Comparison of ENCODE assay signal across 29 cellular contexts in genomic region chr19:35732540-35733179, GRCh38. TPM values are rescaled to one million over a fixed set of nuclear protein-coding genes. Genes with fewer than 3 reads are reported as not detected.
A peak's percentile ranks its signal among the peaks of the same experiment; 100 is the strongest.
DNase-seq lines count a peak whose midpoint lies in the region; ATAC-seq, FAIRE-seq and TF ChIP-seq lines count a peak whose summit lies in the region.
"Had no signal": no experiment of that assay in that cellular context is flagged by ENCODE, and none has a peak within 500 bp of the region (broad histone marks: within the 10 kb centered on the region; RNA-seq: fewer than 3 reads in every experiment).

No MANE protein-coding gene starts in this region.

- H3K4me2 ChIP-seq in HepG2 (ENCODE audit: low read depth, low read length), result no peak overlapping the region
- H3K4me2 ChIP-seq in PC-3 (ENCODE audit: low read length), result no peak overlapping the region
- H3K4me2 ChIP-seq: PC-9 had no signal

- H3K36me3 ChIP-seq in HepG2 (replicated peaks in 1 of 2; ENCODE audit: control insufficient read depth in 1 of 2, insufficient read depth in 2 of 2, low read length in 2 of 2), result peaks cover 42 to 91% of the 10 kb centered on the region in 2 experiments; a peak in 4 of 5 replicates
- H3K36me3 ChIP-seq in right lobe of liver, result peaks cover 5 to 73% (median 25%) of the 10 kb centered on the region in 4 donors
- H3K36me3 ChIP-seq in PC-3 (ENCODE audit: low read depth, low read length), result no peaks in the 10 kb centered on the region; the same call in 1 of the 2 replicates
- peaks cover 90% of the 10 kb centered on the region for H3K36me3 ChIP-seq in BE2C

- intact Hi-C loops in HepG2 (cut with micrococcal nuclease; ENCODE audit: unreplicated experiment), result no loop called here
- intact Hi-C loops in right lobe of liver (cut with DNase I), result no loop called here
- intact Hi-C loops in PC-3 (cut with micrococcal nuclease), result no loop called here

- no peaks in the 10 kb centered on the region for H3F3A ChIP-seq in PC-3 (ENCODE audit: low read length, unreplicated experiment)

- H3K9ac ChIP-seq in HepG2 (ENCODE audit: insufficient read depth, low read depth, low read length) (no peak overlapping the region), PC-3 (ENCODE audit: low read length) (no peak overlapping the region)

- no peak for TF ChIP-seq RAD21 in HepG2 (CRISPR knock-in tag; IDR thresholded peaks at IDR 0.05)

- H3K79me2 ChIP-seq in HepG2 (ENCODE audit: insufficient read depth, low read length), result no peaks in the 10 kb centered on the region
- no peaks in the 10 kb centered on the region for H3K79me2 ChIP-seq in PC-3 (ENCODE audit: low read length)

- H3K9me3 Mint-ChIP-seq in stimulated activated effector memory CD8-positive, alpha-beta T cell treated with anti-CD3 and anti-CD28 coated beads, Interleukin-12 subunit alpha, Interleukin-12 subunit beta, amount 100 ng/mL, for 72 hours, result no peaks in the 10 kb centered on the region
- H3K9me3 Mint-ChIP-seq in nephron progenitor cell, result no peaks in the 10 kb centered on the region
- H3K9me3 Mint-ChIP-seq: CD4-positive, alpha-beta memory T cell; HFFc6; IgD-negative memory B cell had no signal

- no peak for TF ChIP-seq EP300 in HepG2 (IDR thresholded peaks at IDR 0.05; ENCODE audit: low read depth in 2 of 2, low read length in 2 of 2)
- TF ChIP-seq EP300 in HepG2 (CRISPR knock-in tag; IDR thresholded peaks at IDR 0.05; ENCODE audit: borderline replicate concordance), result no peak

- H4K20me1 ChIP-seq in HepG2 (ENCODE audit: insufficient read depth, low read length) (no peaks in the 10 kb centered on the region), PC-3 (ENCODE audit: low read length) (no peaks in the 10 kb centered on the region)

- TF ChIP-seq POLR2A in HepG2 (IDR thresholded peaks at IDR 0.05; ENCODE audit: insufficient read depth in 1 of 2, low read depth in 2 of 2, low read length in 2 of 2), result no peak
- no peak for TF ChIP-seq POLR2A in right lobe of liver (IDR thresholded peaks at IDR 0.05)

- POLR2A ChIA-PET in HepG2 (lab: Yijun Ruan, JAX) (interaction anchor here (3.6 kb wide), 1 partner anchor 7 kb away, joined by 11 read pairs; no protein-coding TSS in a partner anchor), PC-3 (lab: Charles Lee; ENCODE audit: unreplicated experiment) (no interaction called here)

- no peak overlapping the region for H3K4me3 ChIP-seq in HepG2 (replicated peaks in 1 of 3; ENCODE audit: insufficient read depth in 1 of 3, low read depth in 2 of 3, low read length in 3 of 3)
- H3K4me3 ChIP-seq in right lobe of liver, result no peak overlapping the region
- H3K4me3 ChIP-seq in PC-3 (ENCODE audit: low read length), result no peak overlapping the region
- H3K4me3 ChIP-seq in BE2C (ENCODE audit: low read depth, low read length), result no peak overlapping the region
- H3K4me3 ChIP-seq: GM12878, HAP-1, PC-9 had no signal

- H3K27me3 ChIP-seq in HepG2 (ENCODE audit: control insufficient read depth in 1 of 2, insufficient read depth in 2 of 2, low read length in 2 of 2), result no peaks in the 10 kb centered on the region
- H3K27me3 ChIP-seq in right lobe of liver, result no peaks in the 10 kb centered on the region
- no peaks in the 10 kb centered on the region for H3K27me3 ChIP-seq in PC-3 (ENCODE audit: low read length)
- H3K27me3 ChIP-seq in BE2C, result no peaks in the 10 kb centered on the region

- CTCF ChIA-PET in HepG2 (lab: Yijun Ruan, JAX; ENCODE audit: low intra/inter-chr PET ratio, low total read pairs) (no interaction called here), PC-3 (lab: Charles Lee) (no interaction called here)

- ATAC-seq in HepG2, result no peak
- ATAC-seq in right lobe of liver, result no peak
- no peak for ATAC-seq in PC-3
- no peak for ATAC-seq in stimulated activated effector memory CD8-positive, alpha-beta T cell treated with anti-CD3 and anti-CD28 coated beads, Interleukin-12 subunit alpha, Interleukin-12 subunit beta, amount 100 ng/mL, for 72 hours
- ATAC-seq: GM12878 had no signal

- peaks cover 100% of the 10 kb centered on the region for H3K36me3 Mint-ChIP-seq in stimulated activated effector memory CD8-positive, alpha-beta T cell treated with anti-CD3 and anti-CD28 coated beads, Interleukin-12 subunit alpha, Interleukin-12 subunit beta, amount 100 ng/mL, for 72 hours
- H3K36me3 Mint-ChIP-seq in nephron progenitor cell (ENCODE audit: low read depth), result peaks cover 56% of the 10 kb centered on the region

- H3K9me2 ChIP-seq in PC-3 (replicated peaks; ENCODE audit: low read length), result no peaks in the 10 kb centered on the region

- H3K27me3 Mint-ChIP-seq in nephron progenitor cell (ENCODE audit: low read depth, poor library complexity), result peaks cover 3% of the 10 kb centered on the region
- H3K27me3 Mint-ChIP-seq: CD4-positive, alpha-beta memory T cell; IgD-negative memory B cell had no signal

- H3K27ac ChIP-seq in HepG2 (ENCODE audit: extremely low read length, insufficient read depth, low read length) (no peak overlapping the region), right lobe of liver (no peak overlapping the region), PC-3 (ENCODE audit: low read length) (no peak overlapping the region)
- H3K27ac ChIP-seq: PC-9 had no signal

- WGBS in HepG2 (ENCODE audit: low lambda C conversion rate), result 95% methylated on average over 17 of the region's 25 CpGs
- 70% methylated on average over 2 of the region's 25 CpGs for WGBS in right lobe of liver (ENCODE audit: insufficient coverage, low coverage, low lambda C conversion rate, missing lambda C conversion rate)

- peaks cover 41% of the 10 kb centered on the region for H3K4me1 Mint-ChIP-seq in stimulated activated effector memory CD8-positive, alpha-beta T cell treated with anti-CD3 and anti-CD28 coated beads, Interleukin-12 subunit alpha, Interleukin-12 subunit beta, amount 100 ng/mL, for 72 hours
- H3K4me1 Mint-ChIP-seq in nephron progenitor cell, result no peaks in the 10 kb centered on the region

- H3K9me3 ChIP-seq in HepG2 (ENCODE audit: low read length) (no peaks in the 10 kb centered on the region), right lobe of liver (no peaks in the 10 kb centered on the region), PC-3 (ENCODE audit: low read length) (no peaks in the 10 kb centered on the region), BE2C (no peaks in the 10 kb centered on the region)
- H3K9me3 ChIP-seq: HAP-1 had no signal

- H3K4me1 ChIP-seq in HepG2 (ENCODE audit: insufficient read depth, low read length) (no peaks in the 10 kb centered on the region), right lobe of liver (no peaks in the 10 kb centered on the region), PC-3 (ENCODE audit: insufficient read depth, low read length) (no peaks in the 10 kb centered on the region), BE2C (no peaks in the 10 kb centered on the region)
- H3K4me1 ChIP-seq: HAP-1 had no signal

- H3K27ac Mint-ChIP-seq in stimulated activated effector memory CD8-positive, alpha-beta T cell treated with anti-CD3 and anti-CD28 coated beads, Interleukin-12 subunit alpha, Interleukin-12 subunit beta, amount 100 ng/mL, for 72 hours, result peak overlapping the region; percentile 29
- H3K27ac Mint-ChIP-seq in nephron progenitor cell, result no peak overlapping the region
- H3K27ac Mint-ChIP-seq: CD4-positive, alpha-beta memory T cell; HFFc6; IgD-negative memory B cell had no signal

- BruUV-seq in HepG2 (replicated peaks; lab: Mats Ljungman, UMichigan), result no TSS peak
- TSS peak; percentile 10 for BruUV-seq in PC-3 (replicated peaks; lab: Mats Ljungman, UMichigan)

- in situ Hi-C loops in HepG2 (cut with HindIII; ENCODE audit: extremely low pct_ligation_motif_present, low pct_unique_long_range_greater_than_20kb), result no loop called here

- no peak for FAIRE-seq in HepG2 (lab: Jason Lieb, UNC)
- FAIRE-seq: A204.1, GM12878 had no signal

- TF ChIP-seq CTCF in HepG2 (CRISPR knock-in tag; IDR thresholded peaks at IDR 0.05), result no peak
- TF ChIP-seq CTCF in right lobe of liver (IDR thresholded peaks at IDR 0.05), result no peak
- TF ChIP-seq CTCF in PC-3 (conservative IDR thresholded peaks at IDR 0.05; ENCODE audit: low read depth, low read length), result no peak
- no peak for TF ChIP-seq CTCF in nephron progenitor cell (IDR thresholded peaks at IDR 0.05)
- TF ChIP-seq CTCF in BE2C (IDR thresholded peaks at IDR 0.05; ENCODE audit: low read depth, low read length), result no peak

- no peak overlapping the region for H2AFZ ChIP-seq in HepG2 (ENCODE audit: low read length)
- no peak overlapping the region for H2AFZ ChIP-seq in PC-3 (ENCODE audit: low read length)
- H2AFZ ChIP-seq: PC-9 had no signal

- DNase-seq in HepG2 (ENCODE audit: low spot score) (no peak), right lobe of liver (no peak), PC-3 (no peak), epidermal melanocyte (ENCODE audit: insufficient read length, low spot score) (peak; percentile 1), nephron progenitor cell (no peak), BE2C (no peak)
- DNase-seq in stimulated activated effector memory CD8-positive, alpha-beta T cell treated with anti-CD3 and anti-CD28 coated beads, Interleukin-12 subunit alpha, Interleukin-12 subunit beta, amount 100 ng/mL, for 72 hours (ENCODE audit: low spot score in 2 of 2), result no peak
- DNase-seq in activated CD4-positive, alpha-beta T cell treated with anti-CD3 and anti-CD28 coated beads for 48 hours, result no peak
- DNase-seq: AML-193, C1 segment of cervical spinal cord, COR-L47, DMS79, EL, GDM1, GOT3, HFFc6, NCI-H1105, NCI-H1436 treated with DMSO at 0.1 percent for 48 hours, NCI-H187 treated with DMSO at 0.1 percent for 48 hours, NCI-H446, NCI-H524 treated with DMSO at 0.1 percent for 48 hours, NCI-H774, PC-9, SHP77 had no signal

- H3K4me3 Mint-ChIP-seq in stimulated activated effector memory CD8-positive, alpha-beta T cell treated with anti-CD3 and anti-CD28 coated beads, Interleukin-12 subunit alpha, Interleukin-12 subunit beta, amount 100 ng/mL, for 72 hours, result no peak overlapping the region
- H3K4me3 Mint-ChIP-seq in nephron progenitor cell, result no peak overlapping the region
- H3K4me3 Mint-ChIP-seq: CD4-positive, alpha-beta memory T cell; HFFc6; IgD-negative memory B cell had no signal

RNA-seq across cellular contexts. Expression of gene IGFLR1, which starts 9.6 kb away (rescaled TPM):
- 3.4 and 5.4 TPM in 2 replicates for total RNA-seq in HepG2 (2016; rRNA removed; fragmentation: Illumina TruSeq; extraction: Trizol)
- 9.3 and 12.1 TPM in 2 replicates for total RNA-seq in HepG2 (2016; cell fraction: cytosol; rRNA removed; fragmentation: Illumina TruSeq; extraction: Trizol; ENCODE audit: low read depth)
- total RNA-seq in HepG2 (2016; cell fraction: insoluble cytoplasmic fraction; rRNA removed; fragmentation: Illumina TruSeq; extraction: Trizol), result 3.8 and 6.5 TPM in 2 replicates
- 11.9 and 15.5 TPM in 2 replicates for total RNA-seq in HepG2 (2016; cell fraction: membrane; rRNA removed; fragmentation: Illumina TruSeq; extraction: Trizol)
- 2.7 and 3.9 TPM in 2 replicates for total RNA-seq in HepG2 (2016; cell fraction: nucleus; rRNA removed; fragmentation: Illumina TruSeq; extraction: Trizol)
- 7.4 and 8.9 TPM in 2 replicates for polyA plus RNA-seq in HepG2 (2011; rRNA removed)
- polyA plus RNA-seq in HepG2 (2011; cell fraction: cytosol; rRNA removed), result 6.5 and 8.4 TPM in 2 replicates
- polyA plus RNA-seq in HepG2 (2011; cell fraction: nucleus; rRNA removed), result 22.4 and 23.0 TPM in 2 replicates
- 2.8 and 4.2 TPM in 2 replicates for polyA plus RNA-seq in HepG2 (2012)
- polyA plus RNA-seq in HepG2 (2016; cell fraction: cytosol; fragmentation: Illumina TruSeq; extraction: Trizol; ENCODE audit: low read depth), result 22.3 and 24.5 TPM in 2 replicates
- polyA plus RNA-seq in HepG2 (2016; cell fraction: insoluble cytoplasmic fraction; fragmentation: Illumina TruSeq; extraction: Trizol; ENCODE audit: low read depth), result 6.5 and 10.6 TPM in 2 replicates
- 24.0 and 25.4 TPM in 2 replicates for polyA plus RNA-seq in HepG2 (2016; cell fraction: membrane; fragmentation: Illumina TruSeq; extraction: Trizol; ENCODE audit: low read depth)
- 11.7 and 17.1 TPM in 2 replicates for polyA plus RNA-seq in HepG2 (2016; cell fraction: nucleus; fragmentation: Illumina TruSeq; extraction: Trizol; ENCODE audit: insufficient read depth, low read depth)
- 4.9 and 7.7 TPM in 2 replicates for polyA minus RNA-seq in HepG2 (2011; rRNA and poly(A)+ RNA removed; ENCODE audit: low replicate concordance)
- polyA minus RNA-seq in HepG2 (2011; cell fraction: cytosol; rRNA and poly(A)+ RNA removed), result 1.3 and 3.7 TPM in 2 replicates
- polyA minus RNA-seq in HepG2 (2011; cell fraction: nucleus; rRNA and poly(A)+ RNA removed), result 2.8 and 3.2 TPM in 2 replicates
- total RNA-seq in right lobe of liver, result 10 to 100 TPM; 16.3 to 58.9 (median 29.3) TPM
- total RNA-seq in PC-3 (2014; rRNA removed), result 0.81 and 9.3 TPM in 2 replicates
- polyA plus RNA-seq in BE2C (2012; ENCODE audit: insufficient read depth, insufficient read length, low read depth), result 2.7 TPM

RNA-seq across cellular contexts. Expression of gene U2AF1L4, which starts 12.6 kb away (rescaled TPM):
- total RNA-seq in HepG2 (2016; rRNA removed; fragmentation: Illumina TruSeq; extraction: Trizol) (4.7 and 7.9 TPM in 2 replicates), right lobe of liver (10 to 100 TPM; 11.3 to 19.9 (median 17.5) TPM), PC-3 (2014; rRNA removed) (7.8 and 16.4 TPM in 2 replicates)
- 2.5 and 3.0 TPM in 2 replicates for total RNA-seq in HepG2 (2016; cell fraction: cytosol; rRNA removed; fragmentation: Illumina TruSeq; extraction: Trizol; ENCODE audit: low read depth)
- total RNA-seq in HepG2 (2016; cell fraction: insoluble cytoplasmic fraction; rRNA removed; fragmentation: Illumina TruSeq; extraction: Trizol), result 3.4 and 7.8 TPM in 2 replicates
- 4.2 and 5.2 TPM in 2 replicates for total RNA-seq in HepG2 (2016; cell fraction: membrane; rRNA removed; fragmentation: Illumina TruSeq; extraction: Trizol)
- 8.5 and 9.9 TPM in 2 replicates for total RNA-seq in HepG2 (2016; cell fraction: nucleus; rRNA removed; fragmentation: Illumina TruSeq; extraction: Trizol)
- polyA plus RNA-seq in HepG2 (2011; rRNA removed), result 14.2 and 15.4 TPM in 2 replicates
- 6.5 and 9.4 TPM in 2 replicates for polyA plus RNA-seq in HepG2 (2011; cell fraction: cytosol; rRNA removed)
- polyA plus RNA-seq in HepG2 (2011; cell fraction: nucleus; rRNA removed), result 90.7 and 113 TPM in 2 replicates
- 8.2 and 8.6 TPM in 2 replicates for polyA plus RNA-seq in HepG2 (2012)
- 3.5 and 5.0 TPM in 2 replicates for polyA plus RNA-seq in HepG2 (2016; cell fraction: cytosol; fragmentation: Illumina TruSeq; extraction: Trizol; ENCODE audit: low read depth)
- polyA plus RNA-seq in HepG2 (2016; cell fraction: insoluble cytoplasmic fraction; fragmentation: Illumina TruSeq; extraction: Trizol; ENCODE audit: low read depth), result 4.8 and 6.9 TPM in 2 replicates
- polyA plus RNA-seq in HepG2 (2016; cell fraction: membrane; fragmentation: Illumina TruSeq; extraction: Trizol; ENCODE audit: low read depth), result 5.2 and 5.8 TPM in 2 replicates
- 36.4 and 41.6 TPM in 2 replicates for polyA plus RNA-seq in HepG2 (2016; cell fraction: nucleus; fragmentation: Illumina TruSeq; extraction: Trizol; ENCODE audit: insufficient read depth, low read depth)
- polyA minus RNA-seq in HepG2 (2011; rRNA and poly(A)+ RNA removed; ENCODE audit: low replicate concordance), result 9.3 and 10.1 TPM in 2 replicates
- 1.6 and 1.9 TPM in 2 replicates for polyA minus RNA-seq in HepG2 (2011; cell fraction: cytosol; rRNA and poly(A)+ RNA removed)
- polyA minus RNA-seq in HepG2 (2011; cell fraction: nucleus; rRNA and poly(A)+ RNA removed), result 17.0 and 19.3 TPM in 2 replicates
- 72.6 TPM for polyA plus RNA-seq in BE2C (2012; ENCODE audit: insufficient read depth, insufficient read length, low read depth)

RNA-seq across cellular contexts. Expression of gene PSENEN, which starts 12.8 kb away (rescaled TPM):
- total RNA-seq in HepG2 (2016; rRNA removed; fragmentation: Illumina TruSeq; extraction: Trizol), result 20.0 and 34.2 TPM in 2 replicates
- 8.3 and 8.7 TPM in 2 replicates for total RNA-seq in HepG2 (2016; cell fraction: cytosol; rRNA removed; fragmentation: Illumina TruSeq; extraction: Trizol; ENCODE audit: low read depth)
- total RNA-seq in HepG2 (2016; cell fraction: insoluble cytoplasmic fraction; rRNA removed; fragmentation: Illumina TruSeq; extraction: Trizol), result 22.6 and 36.6 TPM in 2 replicates
- 9.0 and 11.8 TPM in 2 replicates for total RNA-seq in HepG2 (2016; cell fraction: membrane; rRNA removed; fragmentation: Illumina TruSeq; extraction: Trizol)
- total RNA-seq in HepG2 (2016; cell fraction: nucleus; rRNA removed; fragmentation: Illumina TruSeq; extraction: Trizol), result 25.9 and 30.1 TPM in 2 replicates
- 16.9 and 22.6 TPM in 2 replicates for polyA plus RNA-seq in HepG2 (2011; rRNA removed)
- 13.2 and 17.3 TPM in 2 replicates for polyA plus RNA-seq in HepG2 (2011; cell fraction: cytosol; rRNA removed)
- 9.9 and 11.5 TPM in 2 replicates for polyA plus RNA-seq in HepG2 (2011; cell fraction: nucleus; rRNA removed)
- polyA plus RNA-seq in HepG2 (2012), result 16.1 and 18.5 TPM in 2 replicates
- 12.4 and 17.6 TPM in 2 replicates for polyA plus RNA-seq in HepG2 (2016; cell fraction: cytosol; fragmentation: Illumina TruSeq; extraction: Trizol; ENCODE audit: low read depth)
- 30.0 and 36.1 TPM in 2 replicates for polyA plus RNA-seq in HepG2 (2016; cell fraction: insoluble cytoplasmic fraction; fragmentation: Illumina TruSeq; extraction: Trizol; ENCODE audit: low read depth)
- 12.5 and 13.2 TPM in 2 replicates for polyA plus RNA-seq in HepG2 (2016; cell fraction: membrane; fragmentation: Illumina TruSeq; extraction: Trizol; ENCODE audit: low read depth)
- 55.1 and 70.2 TPM in 2 replicates for polyA plus RNA-seq in HepG2 (2016; cell fraction: nucleus; fragmentation: Illumina TruSeq; extraction: Trizol; ENCODE audit: insufficient read depth, low read depth)
- 24.1 and 61.3 TPM in 2 replicates for polyA minus RNA-seq in HepG2 (2011; rRNA and poly(A)+ RNA removed; ENCODE audit: low replicate concordance)
- 4.3 and 4.7 TPM in 2 replicates for polyA minus RNA-seq in HepG2 (2011; cell fraction: cytosol; rRNA and poly(A)+ RNA removed)
- 3.0 and 7.3 TPM in 2 replicates for polyA minus RNA-seq in HepG2 (2011; cell fraction: nucleus; rRNA and poly(A)+ RNA removed)
- total RNA-seq in right lobe of liver, result 10 to 100 TPM; 24.2 to 42.9 (median 35.8) TPM
- total RNA-seq in PC-3 (2014; rRNA removed), result 34.3 and 42.9 TPM in 2 replicates
- 58.3 TPM for polyA plus RNA-seq in BE2C (2012; ENCODE audit: insufficient read depth, insufficient read length, low read depth)

RNA-seq across cellular contexts. Expression of gene KMT2B, which starts 14.9 kb away (rescaled TPM):
- total RNA-seq in HepG2 (2016; rRNA removed; fragmentation: Illumina TruSeq; extraction: Trizol), result 6.2 TPM in 2 replicates
- total RNA-seq in HepG2 (2016; cell fraction: cytosol; rRNA removed; fragmentation: Illumina TruSeq; extraction: Trizol; ENCODE audit: low read depth), result 2.6 TPM in 2 replicates
- total RNA-seq in HepG2 (2016; cell fraction: insoluble cytoplasmic fraction; rRNA removed; fragmentation: Illumina TruSeq; extraction: Trizol), result 4.4 and 5.3 TPM in 2 replicates
- 3.8 and 4.1 TPM in 2 replicates for total RNA-seq in HepG2 (2016; cell fraction: membrane; rRNA removed; fragmentation: Illumina TruSeq; extraction: Trizol)
- 14.7 and 15.4 TPM in 2 replicates for total RNA-seq in HepG2 (2016; cell fraction: nucleus; rRNA removed; fragmentation: Illumina TruSeq; extraction: Trizol)
- polyA plus RNA-seq in HepG2 (2011; rRNA removed), result 16.9 and 19.2 TPM in 2 replicates
- 9.3 and 10.9 TPM in 2 replicates for polyA plus RNA-seq in HepG2 (2011; cell fraction: cytosol; rRNA removed)
- polyA plus RNA-seq in HepG2 (2011; cell fraction: nucleus; rRNA removed), result 113 and 130 TPM in 2 replicates
- polyA plus RNA-seq in HepG2 (2012), result 20.4 and 30.9 TPM in 2 replicates
- polyA plus RNA-seq in HepG2 (2016; cell fraction: cytosol; fragmentation: Illumina TruSeq; extraction: Trizol; ENCODE audit: low read depth), result 2.5 and 3.0 TPM in 2 replicates
- polyA plus RNA-seq in HepG2 (2016; cell fraction: insoluble cytoplasmic fraction; fragmentation: Illumina TruSeq; extraction: Trizol; ENCODE audit: low read depth), result 10.8 and 11.6 TPM in 2 replicates
- 5.5 and 6.5 TPM in 2 replicates for polyA plus RNA-seq in HepG2 (2016; cell fraction: membrane; fragmentation: Illumina TruSeq; extraction: Trizol; ENCODE audit: low read depth)
- 69.3 and 89.2 TPM in 2 replicates for polyA plus RNA-seq in HepG2 (2016; cell fraction: nucleus; fragmentation: Illumina TruSeq; extraction: Trizol; ENCODE audit: insufficient read depth, low read depth)
- polyA minus RNA-seq in HepG2 (2011; rRNA and poly(A)+ RNA removed; ENCODE audit: low replicate concordance), result 11.1 and 11.4 TPM in 2 replicates
- 4.3 and 4.4 TPM in 2 replicates for polyA minus RNA-seq in HepG2 (2011; cell fraction: cytosol; rRNA and poly(A)+ RNA removed)
- polyA minus RNA-seq in HepG2 (2011; cell fraction: nucleus; rRNA and poly(A)+ RNA removed), result 13.3 and 13.6 TPM in 2 replicates
- 10 to 100 TPM; 10.5 to 23.1 (median 15.0) TPM for total RNA-seq in right lobe of liver
- total RNA-seq in PC-3 (2014; rRNA removed), result 10.8 and 23.4 TPM in 2 replicates
- polyA plus RNA-seq in BE2C (2012; ENCODE audit: insufficient read depth, insufficient read length, low read depth), result 162 TPM

RNA-seq across cellular contexts. Expression of gene LIN37, which starts 15.7 kb away (rescaled TPM):
- total RNA-seq in HepG2 (2016; rRNA removed; fragmentation: Illumina TruSeq; extraction: Trizol) (3.5 and 6.3 TPM in 2 replicates), right lobe of liver (1 to 10 TPM; 3.2 to 8.2 (median 4.9) TPM), PC-3 (2014; rRNA removed) (4.6 and 8.2 TPM in 2 replicates)
- 8.4 and 12.8 TPM in 2 replicates for total RNA-seq in HepG2 (2016; cell fraction: cytosol; rRNA removed; fragmentation: Illumina TruSeq; extraction: Trizol; ENCODE audit: low read depth)
- 4.5 and 7.1 TPM in 2 replicates for total RNA-seq in HepG2 (2016; cell fraction: insoluble cytoplasmic fraction; rRNA removed; fragmentation: Illumina TruSeq; extraction: Trizol)
- 4.8 and 6.4 TPM in 2 replicates for total RNA-seq in HepG2 (2016; cell fraction: membrane; rRNA removed; fragmentation: Illumina TruSeq; extraction: Trizol)
- total RNA-seq in HepG2 (2016; cell fraction: nucleus; rRNA removed; fragmentation: Illumina TruSeq; extraction: Trizol), result 10.4 and 11.7 TPM in 2 replicates
- polyA plus RNA-seq in HepG2 (2011; rRNA removed), result 8.7 and 8.9 TPM in 2 replicates
- 6.2 and 9.3 TPM in 2 replicates for polyA plus RNA-seq in HepG2 (2011; cell fraction: cytosol; rRNA removed)
- 53.4 and 56.4 TPM in 2 replicates for polyA plus RNA-seq in HepG2 (2011; cell fraction: nucleus; rRNA removed)
- polyA plus RNA-seq in HepG2 (2012), result 7.0 and 8.2 TPM in 2 replicates
- polyA plus RNA-seq in HepG2 (2016; cell fraction: cytosol; fragmentation: Illumina TruSeq; extraction: Trizol; ENCODE audit: low read depth), result 5.5 and 6.3 TPM in 2 replicates
- polyA plus RNA-seq in HepG2 (2016; cell fraction: insoluble cytoplasmic fraction; fragmentation: Illumina TruSeq; extraction: Trizol; ENCODE audit: low read depth), result 3.9 and 5.2 TPM in 2 replicates
- polyA plus RNA-seq in HepG2 (2016; cell fraction: membrane; fragmentation: Illumina TruSeq; extraction: Trizol; ENCODE audit: low read depth), result 3.8 and 4.3 TPM in 2 replicates
- 28.1 and 34.8 TPM in 2 replicates for polyA plus RNA-seq in HepG2 (2016; cell fraction: nucleus; fragmentation: Illumina TruSeq; extraction: Trizol; ENCODE audit: insufficient read depth, low read depth)
- 4.0 and 8.3 TPM in 2 replicates for polyA minus RNA-seq in HepG2 (2011; rRNA and poly(A)+ RNA removed; ENCODE audit: low replicate concordance)
- polyA minus RNA-seq in HepG2 (2011; cell fraction: cytosol; rRNA and poly(A)+ RNA removed), result 3.4 and 3.9 TPM in 2 replicates
- polyA minus RNA-seq in HepG2 (2011; cell fraction: nucleus; rRNA and poly(A)+ RNA removed), result 16.9 and 22.6 TPM in 2 replicates
- 29.0 TPM for polyA plus RNA-seq in BE2C (2012; ENCODE audit: insufficient read depth, insufficient read length, low read depth)
